20 cellular contexts compared by ENCODE assay signal in genomic region chr5:170200876-170201275, GRCh38. TPM values are rescaled to one million over a fixed set of nuclear protein-coding genes. Genes with fewer than 3 reads are reported as not detected.
DNase-seq lines count a peak whose midpoint lies in the region; ATAC-seq and TF ChIP-seq lines count a peak whose summit lies in the region.
"Had no signal": no experiment of that assay in that cellular context is flagged by ENCODE, and none has a peak within 500 bp of the region (broad histone marks: within the 10 kb centered on the region; RNA-seq: fewer than 3 reads in every experiment).

No MANE protein-coding gene starts in this region.

- no peaks in the 10 kb centered on the region for H3K4me1 ChIP-seq in suprapubic skin
- H3K4me1 ChIP-seq: BE2C, SJCRH30 had no signal

- H3K27ac ChIP-seq in suprapubic skin = no peak overlapping the region
- H3K27ac ChIP-seq: SJCRH30 had no signal

- H3K36me3 ChIP-seq in suprapubic skin = no peaks in the 10 kb centered on the region
- H3K36me3 ChIP-seq: BE2C, SJCRH30 had no signal

- H3K27me3 Mint-ChIP-seq in activated T-helper 17 cell treated with anti-CD3 and anti-CD28 coated beads, Interleukin-2, amount 50 U/mL, for 72 hours = no peaks in the 10 kb centered on the region
- H3K27me3 Mint-ChIP-seq in memory B cell = peaks cover 7% of the 10 kb centered on the region
- peaks cover 6% of the 10 kb centered on the region for H3K27me3 Mint-ChIP-seq in T-helper 2 cell treated with Interferon-gamma antibody and Interleukin-4, amounts not matched to agents 5 μg/mL and 100 μg/mL, for 36 hours (ENCODE audit: low read depth)

- no peaks in the 10 kb centered on the region for H3K4me1 Mint-ChIP-seq in activated T-helper 17 cell treated with anti-CD3 and anti-CD28 coated beads, Interleukin-2, amount 50 U/mL, for 72 hours
- no peaks in the 10 kb centered on the region for H3K4me1 Mint-ChIP-seq in memory B cell
- H3K4me1 Mint-ChIP-seq in T-helper 2 cell treated with Interferon-gamma antibody and Interleukin-4, amounts not matched to agents 5 μg/mL and 100 μg/mL, for 36 hours (ENCODE audit: low read depth) = no peaks in the 10 kb centered on the region
- H3K4me1 Mint-ChIP-seq: CD4-positive, CD25-positive, alpha-beta regulatory T cell had no signal

- no peak overlapping the region for H3K4me3 Mint-ChIP-seq in activated T-helper 17 cell treated with anti-CD3 and anti-CD28 coated beads, Interleukin-2, amount 50 U/mL, for 72 hours
- no peak overlapping the region for H3K4me3 Mint-ChIP-seq in memory B cell
- H3K4me3 Mint-ChIP-seq in T-helper 2 cell treated with Interferon-gamma antibody and Interleukin-4, amounts not matched to agents 5 μg/mL and 100 μg/mL, for 36 hours = no peak overlapping the region
- H3K4me3 Mint-ChIP-seq: CD4-positive, CD25-positive, alpha-beta regulatory T cell had no signal

- H3K27me3 ChIP-seq in suprapubic skin = peaks cover 12% of the 10 kb centered on the region

- TF ChIP-seq POLR2A in suprapubic skin (IDR thresholded peaks at IDR 0.05) = no peak

- TF ChIP-seq EP300 in suprapubic skin (IDR thresholded peaks at IDR 0.05) = no peak

- WGBS in suprapubic skin = 0% methylated on average over 1 of the region's 1 CpG

- no peaks in the 10 kb centered on the region for H3K9me3 ChIP-seq in suprapubic skin
- H3K9me3 ChIP-seq: BE2C, SJCRH30 had no signal

- ATAC-seq in activated T-helper 17 cell treated with anti-CD3 and anti-CD28 coated beads, Interleukin-2, amount 50 U/mL, for 72 hours (replicated peaks) = peak; percentile 32
- ATAC-seq in memory B cell (ENCODE audit: low read depth) = no peak

- H3K27ac Mint-ChIP-seq in activated T-helper 17 cell treated with anti-CD3 and anti-CD28 coated beads, Interleukin-2, amount 50 U/mL, for 72 hours = no peak overlapping the region
- H3K27ac Mint-ChIP-seq in memory B cell = peak overlapping the region; percentile 43
- H3K27ac Mint-ChIP-seq in T-helper 2 cell treated with Interferon-gamma antibody and Interleukin-4, amounts not matched to agents 5 μg/mL and 100 μg/mL, for 36 hours = no peak overlapping the region
- H3K27ac Mint-ChIP-seq: CD4-positive, CD25-positive, alpha-beta regulatory T cell had no signal

- H3K9me3 Mint-ChIP-seq in activated T-helper 17 cell treated with anti-CD3 and anti-CD28 coated beads, Interleukin-2, amount 50 U/mL, for 72 hours = no peaks in the 10 kb centered on the region
- H3K9me3 Mint-ChIP-seq in memory B cell = no peaks in the 10 kb centered on the region
- H3K9me3 Mint-ChIP-seq in T-helper 2 cell treated with Interferon-gamma antibody and Interleukin-4, amounts not matched to agents 5 μg/mL and 100 μg/mL, for 36 hours = no peaks in the 10 kb centered on the region
- H3K9me3 Mint-ChIP-seq: CD4-positive, CD25-positive, alpha-beta regulatory T cell had no signal

- no peaks in the 10 kb centered on the region for H3K36me3 Mint-ChIP-seq in activated T-helper 17 cell treated with anti-CD3 and anti-CD28 coated beads, Interleukin-2, amount 50 U/mL, for 72 hours (ENCODE audit: low read depth)
- no peaks in the 10 kb centered on the region for H3K36me3 Mint-ChIP-seq in memory B cell
- H3K36me3 Mint-ChIP-seq in T-helper 2 cell treated with Interferon-gamma antibody and Interleukin-4, amounts not matched to agents 5 μg/mL and 100 μg/mL, for 36 hours (ENCODE audit: low read depth) = no peaks in the 10 kb centered on the region
- H3K36me3 Mint-ChIP-seq: CD4-positive, CD25-positive, alpha-beta regulatory T cell had no signal

- DNase-seq in A172 (ENCODE audit: low spot score) (peak; percentile 30), OCI-M1 (lab: John Stamatoyannopoulos, UW) (peak; percentile 84), memory B cell (ENCODE audit: low spot score in 2 of 2) (no peak), suprapubic skin (ENCODE audit: low spot score in 2 of 2) (no peak), midbrain (lab: John Stamatoyannopoulos, UW) (no peak)
- no peak for DNase-seq in T-helper 2 cell treated with Interferon-gamma antibody and Interleukin-4, amounts not matched to agents 5 μg/mL and 100 μg/mL, for 36 hours (ENCODE audit: low spot score)
- DNase-seq: BE2C; CD4-positive, CD25-positive, alpha-beta regulatory T cell; DMS153; GDM1; HCEC 1CT; NCI-H1105; NCI-H1694; NCI-H748 treated with DMSO at 0.1 percent for 48 hours; NK-92 treated with Interleukin-12 subunit alpha and Interleukin-12 subunit beta, amount 100 ng/mL, for 24 hours; SJCRH30 had no signal

- no peak for TF ChIP-seq CTCF in suprapubic skin (IDR thresholded peaks at IDR 0.05)

- H3K4me3 ChIP-seq in suprapubic skin = no peak overlapping the region
- H3K4me3 ChIP-seq: SJCRH30 had no signal

RNA-seq across cellular contexts. Expression of gene C5orf58, which starts 31.9 kb away (rescaled TPM):
- total RNA-seq in A172 (2014; rRNA removed; shearing (Covaris generic)) = not detected in 2 replicates
- total RNA-seq in activated T-helper 17 cell treated with anti-CD3 and anti-CD28 coated beads, Interleukin-2, amount 50 U/mL, for 72 hours = not detected
- not detected for total RNA-seq in suprapubic skin
- total RNA-seq: CD4-positive, CD25-positive, alpha-beta regulatory T cell; Daoy; LHCN-M2; NCI-H460; SJCRH30 had no signal

Comparison
In these comparisons a context has a peak if more than half of its experiments do, and no peak if none do; other contexts are left out.
1. DNase-seq: peak in A172 (single experiment) and OCI-M1 (single experiment); none in memory B cell (0 of 2), suprapubic skin (0 of 2), midbrain (single experiment) and T-helper 2 cell treated with Interferon-gamma antibody and Interleukin-4, amounts not matched to agents 5 μg/mL and 100 μg/mL, for 36 hours (single experiment).